In the genomic region with DNA sequence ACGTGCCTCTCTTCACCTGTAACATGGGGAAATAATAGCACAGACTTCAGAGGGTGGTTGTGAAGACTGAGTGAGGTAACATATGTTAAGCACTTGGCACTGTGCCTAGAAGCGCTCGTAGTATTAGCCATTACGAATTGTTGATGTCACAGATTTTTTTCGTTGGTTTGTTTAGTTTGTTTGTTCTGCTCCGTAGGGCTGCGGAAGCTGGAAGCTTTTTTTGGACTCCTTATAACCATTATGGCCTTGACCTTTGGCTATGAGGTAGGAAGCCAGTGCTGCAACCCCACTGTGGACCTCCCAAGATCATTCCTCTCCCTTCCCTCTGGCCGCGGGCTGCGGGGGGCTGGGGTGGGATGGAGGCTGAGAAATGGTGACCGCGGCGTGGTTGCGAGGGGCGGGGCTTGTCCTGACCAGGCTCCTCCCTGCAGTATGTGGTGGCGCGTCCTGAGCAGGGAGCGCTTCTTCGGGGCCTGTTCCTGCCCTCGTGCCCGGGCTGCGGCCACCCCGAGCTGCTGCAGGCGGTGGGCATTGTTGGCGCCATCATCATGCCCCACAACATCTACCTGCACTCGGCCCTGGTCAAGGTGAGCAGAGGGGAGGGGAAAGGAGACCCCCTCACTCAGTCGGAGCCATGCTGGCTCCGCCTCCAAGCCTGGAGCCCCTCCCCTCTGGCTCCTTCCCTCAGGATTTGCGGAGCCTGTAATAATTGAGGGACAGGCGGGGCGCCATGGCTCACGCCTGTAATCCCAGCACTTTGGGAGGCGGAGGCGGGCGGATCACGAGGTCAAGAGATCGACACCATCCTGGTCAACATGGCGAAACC, we compare ENCODE assay signal across 7 cellular contexts. TPM values are rescaled to one million over a fixed set of nuclear protein-coding genes. Genes with fewer than 3 reads are reported as not detected.
DNase-seq lines count a peak whose midpoint lies in the region; ATAC-seq and TF ChIP-seq lines count a peak whose summit lies in the region.

No MANE protein-coding gene starts in this region.

- peaks cover 2 to 5% of the 10 kb centered on the region in 2 donors for H3K4me1 Mint-ChIP-seq in effector memory CD8-positive, alpha-beta T cell (ENCODE audit: low read depth in 2 of 2)

- H4K8ac ChIP-seq in mesendoderm (ENCODE audit: low read depth, low read length) = no peak overlapping the region

- H3K79me1 ChIP-seq in mesendoderm (ENCODE audit: low read length) = no peaks in the 10 kb centered on the region

- intact Hi-C loops in uterus (cut with DNase I; ENCODE audit: low total_unique reads) = no loop called here

- H3K36me3 ChIP-seq in mesendoderm (ENCODE audit: control insufficient read depth, insufficient read depth, low read length) (no peaks in the 10 kb centered on the region), uterus (no peaks in the 10 kb centered on the region)

- H3K9me3 ChIP-seq in uterus = no peaks in the 10 kb centered on the region

- TF ChIP-seq CTCF in uterus (IDR thresholded peaks at IDR 0.05) = no peak

- no peak overlapping the region for H3K27ac Mint-ChIP-seq in effector memory CD8-positive, alpha-beta T cell

- H4K5ac ChIP-seq in mesendoderm (ENCODE audit: low read length) = no peak overlapping the region

- no peak overlapping the region for H3K23ac ChIP-seq in mesendoderm (ENCODE audit: low read length)

- H3K4me1 ChIP-seq in mesendoderm (ENCODE audit: control insufficient read depth, low read depth, low read length) (no peaks in the 10 kb centered on the region), uterus (no peaks in the 10 kb centered on the region)

- H3K4me2 ChIP-seq in mesendoderm (ENCODE audit: low read length) = peak overlapping the region; percentile 87

- CTCF ChIA-PET in HEK293T (lab: Yijun Ruan, JAX) = interaction anchor here (0.9 kb wide), 1 partner anchor 85 kb away, joined by 3 read pairs; no protein-coding TSS in a partner anchor

- peaks cover 6 to 12% of the 10 kb centered on the region in 2 donors for H3K27me3 Mint-ChIP-seq in effector memory CD8-positive, alpha-beta T cell

- H2BK5ac ChIP-seq in mesendoderm (ENCODE audit: low read length) = no peak overlapping the region

- no peak overlapping the region for H3K4ac ChIP-seq in mesendoderm (ENCODE audit: low read depth, low read length)

- DNase-seq in HEK293T (ENCODE audit: extremely low spot score) (peak; percentile 70), NCI-H82 (lab: John Stamatoyannopoulos, UW) (peak; percentile 89), mesendoderm (peak; percentile 83), uterus (peak in 1 of 2 donors; percentile 49), GDM1 (lab: John Stamatoyannopoulos, UW) (no peak)
- DNase-seq in effector memory CD8-positive, alpha-beta T cell = no peak
- DNase-seq in activated CD4-positive, CD25-positive, alpha-beta regulatory T cell (lab: John Stamatoyannopoulos, UW) = no peak

- H2AK5ac ChIP-seq in mesendoderm (ENCODE audit: low read length) = no peak overlapping the region

- H3K4me3 Mint-ChIP-seq in effector memory CD8-positive, alpha-beta T cell = peak overlapping the region in 1 of 2 donors; percentile 10

- no CpG with 5 or more reads among the region's 38 CpGs for WGBS in mesendoderm (ENCODE audit: extremely low coverage, insufficient coverage, low lambda C conversion rate)

- H3K27ac ChIP-seq in mesendoderm (ENCODE audit: low read depth, low read length) (no peak overlapping the region), uterus (no peak overlapping the region)

- no peak overlapping the region for H2BK15ac ChIP-seq in mesendoderm (replicated peaks; ENCODE audit: low read depth)

- peaks cover under 1% of the 10 kb centered on the region for H3K36me3 Mint-ChIP-seq in effector memory CD8-positive, alpha-beta T cell (ENCODE audit: insufficient read depth)

- H3K27me3 ChIP-seq in mesendoderm (ENCODE audit: insufficient read depth, low read length, poor library complexity) = no peaks in the 10 kb centered on the region
- H3K27me3 ChIP-seq in uterus = no peaks in the 10 kb centered on the region

- H3K4me3 ChIP-seq in mesendoderm (ENCODE audit: low read length) (peak overlapping the region; percentile 46), uterus (peak overlapping the region; percentile 9 to 37)

- H3K9ac ChIP-seq in mesendoderm (ENCODE audit: low read length) = peak overlapping the region; percentile 75

- no peaks in the 10 kb centered on the region for H3K79me2 ChIP-seq in mesendoderm (ENCODE audit: control insufficient read depth, insufficient read depth, low read length)

- POLR2A ChIA-PET in HEK293T (lab: Yijun Ruan, JAX) = no interaction called here

- peak overlapping the region; percentile 95 for H3K56ac ChIP-seq in mesendoderm (ENCODE audit: low read length)

- TF ChIP-seq POLR2A in uterus (IDR thresholded peaks at IDR 0.05) = peak in 1 of 2 donors; percentile 35

- no peak overlapping the region for H2BK120ac ChIP-seq in mesendoderm (ENCODE audit: low read depth, low read length)

- no peaks in the 10 kb centered on the region for H3K9me3 Mint-ChIP-seq in effector memory CD8-positive, alpha-beta T cell

- ATAC-seq in effector memory CD8-positive, alpha-beta T cell (replicated peaks) = peak; percentile 41

- no peak overlapping the region for H3K18ac ChIP-seq in mesendoderm (ENCODE audit: low read length)

TF ChIP-seq in HEK293T, 16 proteins besides CTCF, POLR2A, EP300 and RAD21:
- TF ChIP-seq L3MBTL2 (conservative IDR thresholded peaks at IDR 0.05) (peak; percentile 69), HDGF (IDR thresholded peaks at IDR 0.05; ENCODE audit: borderline replicate concordance) (0 out of 2 replicates have a peak, but pooled peaks have one; percentile 78), FOXK2 (IDR thresholded peaks at IDR 0.05) (no peak), BHLHE40 (IDR thresholded peaks at IDR 0.05; ENCODE audit: borderline replicate concordance) (no peak)
- TF ChIP-seq, protein P1, sequence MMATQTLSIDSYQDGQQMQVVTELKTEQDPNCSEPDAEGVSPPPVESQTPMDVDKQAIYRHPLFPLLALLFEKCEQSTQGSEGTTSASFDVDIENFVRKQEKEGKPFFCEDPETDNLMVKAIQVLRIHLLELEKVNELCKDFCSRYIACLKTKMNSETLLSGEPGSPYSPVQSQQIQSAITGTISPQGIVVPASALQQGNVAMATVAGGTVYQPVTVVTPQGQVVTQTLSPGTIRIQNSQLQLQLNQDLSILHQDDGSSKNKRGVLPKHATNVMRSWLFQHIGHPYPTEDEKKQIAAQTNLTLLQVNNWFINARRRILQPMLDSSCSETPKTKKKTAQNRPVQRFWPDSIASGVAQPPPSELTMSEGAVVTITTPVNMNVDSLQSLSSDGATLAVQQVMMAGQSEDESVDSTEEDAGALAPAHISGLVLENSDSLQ (IDR thresholded peaks at IDR 0.05) = peak; percentile 88

RNA-seq across cellular contexts. Expression of a gene that starts 5.5 kb away (rescaled TPM):
- 0.04 TPM for polyA plus RNA-seq in mesendoderm (2013, experiment 1 of 2)
- polyA plus RNA-seq in mesendoderm (2013, experiment 2 of 2) = 0.04 TPM
- total RNA-seq in uterus = 10 to 100 TPM in 1 of 4 donors, 1 to 10 TPM in 1, under 1 TPM in 2; 0.26 to 14.0 (median 4.2) TPM

RNA-seq across cellular contexts. Expression of a gene that starts 12.1 kb away (rescaled TPM):
- 13.1 TPM for polyA plus RNA-seq in mesendoderm (2013, experiment 1 of 2)
- 12.7 TPM for polyA plus RNA-seq in mesendoderm (2013, experiment 2 of 2)
- 100 to 1,000 TPM in 2 of 4 donors, 10 to 100 TPM in 2; 48.8 to 198 (median 76.8) TPM for total RNA-seq in uterus

RNA-seq across cellular contexts. Expression of a gene that starts 30.9 kb away (rescaled TPM):
- polyA plus RNA-seq in mesendoderm (2013, experiment 1 of 2) = not detected
- polyA plus RNA-seq in mesendoderm (2013, experiment 2 of 2) = not detected
- under 1 TPM in 2 of 4 donors, not detected in 2; 0.85 to 0.97 TPM for total RNA-seq in uterus

RNA-seq across cellular contexts. Expression of a gene that starts 31.3 kb away (rescaled TPM):
- polyA plus RNA-seq in mesendoderm (2013, experiment 1 of 2) = 6.1 TPM
- 6.5 TPM for polyA plus RNA-seq in mesendoderm (2013, experiment 2 of 2)
- under 1 TPM in 3 of 4 donors, not detected in 1; 0.28 to 0.59 (median 0.51) TPM for total RNA-seq in uterus

Comparison
In these comparisons a context has a peak if more than half of its experiments do, and no peak if none do; other contexts are left out.
1. DNase-seq: peak in HEK293T (single experiment), NCI-H82 (single experiment) and mesendoderm (single experiment); none in effector memory CD8-positive, alpha-beta T cell (0 of 3), activated CD4-positive, CD25-positive, alpha-beta regulatory T cell (0 of 4) and GDM1 (single experiment).